In the genomic region with DNA sequence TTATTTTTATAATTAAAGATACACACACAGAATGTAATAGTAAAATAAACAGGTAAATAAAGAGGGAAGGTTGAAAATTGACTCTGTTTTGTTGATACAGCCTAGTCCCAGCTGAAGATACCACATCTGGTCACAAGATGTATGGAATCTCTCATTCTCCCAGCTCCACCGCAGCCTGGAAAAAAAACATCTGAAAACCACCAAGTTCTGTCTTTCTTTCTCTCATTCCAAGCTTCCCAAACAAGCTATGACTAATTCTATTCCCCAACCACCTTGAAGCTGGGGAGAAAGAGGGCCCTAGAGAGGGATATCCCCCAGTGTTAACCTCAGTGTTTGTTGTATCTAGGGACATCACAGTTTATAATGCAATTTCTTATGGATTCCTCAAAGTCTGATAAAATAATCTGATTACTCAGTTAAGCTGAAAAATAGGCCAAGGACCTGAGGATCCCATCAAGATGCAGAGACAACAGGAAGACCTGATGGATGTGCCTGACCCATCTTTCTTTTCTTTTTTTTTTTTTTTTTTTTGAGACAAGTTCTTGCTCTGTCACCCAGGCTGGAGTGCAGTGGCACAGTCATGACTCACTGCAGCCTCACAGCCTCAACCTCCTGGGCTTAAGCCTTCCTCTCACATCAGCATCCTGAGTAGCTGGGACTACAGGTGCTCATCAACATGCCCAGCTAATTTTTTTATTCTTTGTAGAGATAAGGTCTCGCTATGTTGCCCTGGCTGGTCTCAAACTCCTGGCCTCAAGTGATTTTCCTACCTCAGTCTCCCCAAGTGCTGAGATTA, we compare ENCODE assay signal across 18 cellular contexts. TPM values are rescaled to one million over a fixed set of nuclear protein-coding genes. Genes with fewer than 3 reads are reported as not detected.
A peak's percentile ranks its signal among the peaks of the same experiment; 100 is the strongest.
DNase-seq lines count a peak whose midpoint lies in the region; ATAC-seq and TF ChIP-seq lines count a peak whose summit lies in the region.
"Had no signal": no experiment of that assay in that cellular context is flagged by ENCODE, and none has a peak within 500 bp of the region (broad histone marks: within the 10 kb centered on the region; RNA-seq: fewer than 3 reads in every experiment).

No MANE protein-coding gene starts in this region.

- ATAC-seq in activated CD4-positive, alpha-beta T cell treated with anti-CD3 and anti-CD28 coated beads for 36 hours = peak; percentile 85
- ATAC-seq in GM21825 (IDR thresholded peaks at IDR 0.05; ENCODE audit: unreplicated experiment) = no peak
- ATAC-seq in HG02798 (IDR thresholded peaks at IDR 0.05; ENCODE audit: poor library complexity, unreplicated experiment) = no peak
- ATAC-seq: lower lobe of right lung had no signal

- peaks cover 9% of the 10 kb centered on the region for H3K4me1 Mint-ChIP-seq in activated CD4-positive, alpha-beta T cell treated with anti-CD3 and anti-CD28 coated beads for 36 hours
- peaks cover 48% of the 10 kb centered on the region for H3K4me1 Mint-ChIP-seq in neural crest cell
- H3K4me1 Mint-ChIP-seq: endodermal cell had no signal

- intact Hi-C loops in activated CD4-positive, alpha-beta T cell treated with anti-CD3 and anti-CD28 coated beads for 36 hours (cut with DNase I, micrococcal nuclease) = no loop called here
- intact Hi-C loops in dorsolateral prefrontal cortex (cut with DNase I) = no loop called here

- H3K4me3 ChIP-seq in dorsolateral prefrontal cortex = no peak overlapping the region
- H3K4me3 ChIP-seq: hepatocyte, lower lobe of right lung had no signal

- CTCF ChIA-PET in activated CD4-positive, alpha-beta T cell treated with anti-CD3 and anti-CD28 coated beads for 36 hours (lab: Charles Lee) = interaction anchor here (0.8 to 1.8 kb wide), 2 partner anchors 91 to 1911 kb away, joined by 3 to 5 read pairs; no protein-coding TSS in a partner anchor

- no peaks in the 10 kb centered on the region for H3K27me3 Mint-ChIP-seq in activated CD4-positive, alpha-beta T cell treated with anti-CD3 and anti-CD28 coated beads for 36 hours
- H3K27me3 Mint-ChIP-seq in neural crest cell (ENCODE audit: low read depth) = no peaks in the 10 kb centered on the region

- H3K9me3 Mint-ChIP-seq in activated CD4-positive, alpha-beta T cell treated with anti-CD3 and anti-CD28 coated beads for 36 hours (ENCODE audit: low read depth) = no peaks in the 10 kb centered on the region
- H3K9me3 Mint-ChIP-seq in neural crest cell = no peaks in the 10 kb centered on the region
- H3K9me3 Mint-ChIP-seq: endodermal cell had no signal

- TF ChIP-seq CTCF in dorsolateral prefrontal cortex (IDR thresholded peaks at IDR 0.05 in 54 of 56, conservative IDR thresholded peaks at IDR 0.05 in 2 of 56; ENCODE audit: low read depth in 1 of 56, partially characterized antibody in 56 of 56) (no peak), neural crest cell (conservative IDR thresholded peaks at IDR 0.05) (no peak)

- peak; percentile 36 for DNase-seq in activated CD4-positive, alpha-beta T cell treated with anti-CD3 and anti-CD28 coated beads for 36 hours
- no peak for DNase-seq in activated CD4-positive, alpha-beta T cell treated with anti-CD3 and anti-CD28 coated beads for 1 hour
- DNase-seq in M059J (ENCODE audit: low read depth) (peak; percentile 69), dorsolateral prefrontal cortex (no peak), neural crest cell (ENCODE audit: low read depth, low spot score) (no peak), SW480 (ENCODE audit: low spot score) (no peak)
- DNase-seq: 8988T; aorta; endodermal cell; lower lobe of right lung; NCI-H1436 treated with DMSO at 0.1 percent for 48 hours; NCI-H748 treated with DMSO at 0.1 percent for 48 hours; stimulated activated CD4-positive, alpha-beta T cell treated with anti-CD3 and anti-CD28 coated beads, Interleukin-12 subunit alpha, Interleukin-12 subunit beta, amount 100 ng/mL, for 4 hours; trophoblast cell; WERI-Rb-1 had no signal

- no peak overlapping the region for H3K27ac Mint-ChIP-seq in activated CD4-positive, alpha-beta T cell treated with anti-CD3 and anti-CD28 coated beads for 36 hours
- peak overlapping the region; percentile 36 for H3K27ac Mint-ChIP-seq in neural crest cell (ENCODE audit: unreplicated experiment)
- H3K27ac Mint-ChIP-seq: endodermal cell had no signal

- H3K36me3 Mint-ChIP-seq in activated CD4-positive, alpha-beta T cell treated with anti-CD3 and anti-CD28 coated beads for 36 hours (ENCODE audit: low read depth) = no peaks in the 10 kb centered on the region
- H3K36me3 Mint-ChIP-seq in neural crest cell (ENCODE audit: low read depth) = no peaks in the 10 kb centered on the region

- H3K27me3 ChIP-seq in dorsolateral prefrontal cortex = no peaks in the 10 kb centered on the region
- H3K27me3 ChIP-seq: hepatocyte had no signal

- no peak overlapping the region for H3K4me3 Mint-ChIP-seq in activated CD4-positive, alpha-beta T cell treated with anti-CD3 and anti-CD28 coated beads for 36 hours
- no peak overlapping the region for H3K4me3 Mint-ChIP-seq in neural crest cell
- H3K4me3 Mint-ChIP-seq: endodermal cell had no signal

- POLR2A ChIA-PET in activated CD4-positive, alpha-beta T cell treated with anti-CD3 and anti-CD28 coated beads for 36 hours (lab: Charles Lee) = no interaction called here

- H3K27ac ChIP-seq in dorsolateral prefrontal cortex = peak overlapping the region in 31 of 59 donors; percentile 0 to 78 (median 29)
- H3K27ac ChIP-seq: hepatocyte, lower lobe of right lung, WERI-Rb-1 had no signal

RNA-seq across cellular contexts. Expression of gene SRGAP3, which starts 38.1 kb away (rescaled TPM):
- 1 to 10 TPM; 1.2 to 1.5 TPM for total RNA-seq in activated CD4-positive, alpha-beta T cell treated with anti-CD3 and anti-CD28 coated beads for 36 hours
- 0.57 and 2.6 TPM in 2 replicates for total RNA-seq in M059J (2014; rRNA removed; shearing (Covaris generic))
- total RNA-seq in dorsolateral prefrontal cortex (100 to 1,000 TPM in 114 of 120 experiments, 10 to 100 TPM in 6; 93.9 to 187 (median 139) TPM), neural crest cell (58.4 and 60.5 TPM in 2 replicates)

Comparison
In these comparisons a context has a peak if more than half of its experiments do, and no peak if none do; other contexts are left out.
1. DNase-seq: peak in activated CD4-positive, alpha-beta T cell treated with anti-CD3 and anti-CD28 coated beads for 36 hours (single experiment) and M059J (single experiment); none in activated CD4-positive, alpha-beta T cell treated with anti-CD3 and anti-CD28 coated beads for 1 hour (single experiment), dorsolateral prefrontal cortex (0 of 10), neural crest cell (single experiment) and SW480 (single experiment).
2. RNA of gene SRGAP3, which starts 38.1 kb away (total RNA-seq): 93.9 to 187 TPM in dorsolateral prefrontal cortex and 58.4 to 60.5 TPM in neural crest cell; 0.57 to 2.6 TPM in M059J and 1.2 to 1.5 TPM in activated CD4-positive, alpha-beta T cell treated with anti-CD3 and anti-CD28 coated beads for 36 hours; every median in the first group is over 10 times any median in the second.